Comparison of ENCODE assay signal across 8 cellular contexts in genomic region chr19:45456500-45456815, GRCh38. TPM values are rescaled to one million over a fixed set of nuclear protein-coding genes. Genes with fewer than 3 reads are reported as not detected.
DNase-seq lines count a peak whose midpoint lies in the region; ATAC-seq, FAIRE-seq and TF ChIP-seq lines count a peak whose summit lies in the region.

No MANE protein-coding gene starts in this region.

- peak overlapping the region; percentile 72 for H3K4me2 ChIP-seq in SK-N-SH
- H3K4me2 ChIP-seq in K562 (ENCODE audit: insufficient read depth, low read length) = peak overlapping the region; percentile 64

- FAIRE-seq in K562 (lab: Jason Lieb, UNC) (no peak), GM12891 (lab: Jason Lieb, UNC) (no peak)

- no peaks in the 10 kb centered on the region for H3K9me2 ChIP-seq in SK-N-SH

- no peak for DNase-seq in SK-N-SH
- no peak for DNase-seq in K562 (ENCODE audit: extremely low read depth in 1 of 4, low spot score in 3 of 4)
- no peak for DNase-seq in tibial artery
- no peak for DNase-seq in GM12891 (ENCODE audit: insufficient read length, low spot score)
- no peak for DNase-seq in NOMO-1 treated with DMSO at 0.1 percent for 48 hours (lab: John Stamatoyannopoulos, UW; ENCODE audit: unreplicated experiment)
- no peak for DNase-seq in NCI-H2107 (lab: John Stamatoyannopoulos, UW)

- in situ Hi-C loops in K562 (cut with MboI) = no loop called here

- H2AFZ ChIP-seq in SK-N-SH (ENCODE audit: low read depth) = peak overlapping the region; percentile 60
- H2AFZ ChIP-seq in K562 (ENCODE audit: low read depth, low read length) = peak overlapping the region; percentile 94

- TF ChIP-seq CTCF in SK-N-SH (IDR thresholded peaks at IDR 0.05) (no peak), K562 (IDR thresholded peaks at IDR 0.05 in 2 of 3, conservative IDR thresholded peaks at IDR 0.05 in 1 of 3; ENCODE audit: insufficient read depth in 2 of 3, low read depth in 1 of 3, low read length in 3 of 3) (no peak), tibial artery (IDR thresholded peaks at IDR 0.05) (no peak)

- H3K27me3 ChIP-seq in SK-N-SH (ENCODE audit: insufficient read depth) (no peaks in the 10 kb centered on the region), K562 (ENCODE audit: control insufficient read depth in 2 of 2, insufficient read depth in 2 of 2, low read length in 2 of 2) (no peaks in the 10 kb centered on the region), mucosa of rectum (ENCODE audit: control insufficient read depth in 2 of 2, insufficient read depth in 2 of 2, low read length in 2 of 2) (no peaks in the 10 kb centered on the region), tibial artery (peaks cover 0 to 3% of the 10 kb centered on the region in 2 donors)

- H3K9me1 ChIP-seq in K562 (ENCODE audit: control insufficient read depth, insufficient read depth, low read length) = no peaks in the 10 kb centered on the region

- TF ChIP-seq EP300 in SK-N-SH (IDR thresholded peaks at IDR 0.05; ENCODE audit: borderline replicate concordance in 1 of 2, low read depth in 1 of 2, low read length in 1 of 2) = no peak
- TF ChIP-seq EP300 in K562 (IDR thresholded peaks at IDR 0.05; ENCODE audit: low read length) = no peak

- TF ChIP-seq RAD21 in SK-N-SH (IDR thresholded peaks at IDR 0.05; ENCODE audit: low read length) (no peak), K562 (CRISPR knock-in tag; conservative IDR thresholded peaks at IDR 0.05 in 1 of 2, IDR thresholded peaks at IDR 0.05 in 1 of 2) (no peak)

- 69% methylated on average over 2 of the region's 2 CpGs for WGBS in SK-N-SH (ENCODE audit: low lambda C conversion rate)
- WGBS in K562 (ENCODE audit: insufficient coverage, low coverage, missing lambda C conversion rate) = 36% methylated on average over 2 of the region's 2 CpGs

- ATAC-seq in SK-N-SH treated with all-trans-retinoic acid at 6 μM for 48 hours (no peak), K562 (no peak)

- H3K36me3 ChIP-seq in SK-N-SH (replicated peaks in 1 of 2; ENCODE audit: control insufficient read depth in 1 of 2, insufficient read depth in 2 of 2, low read length in 1 of 2) (no peaks in the 10 kb centered on the region), K562 (ENCODE audit: control insufficient read depth, insufficient read depth, low read length) (no peaks in the 10 kb centered on the region), mucosa of rectum (ENCODE audit: control insufficient read depth in 2 of 2, insufficient read depth in 2 of 2, low read length in 2 of 2) (no peaks in the 10 kb centered on the region), tibial artery (no peaks in the 10 kb centered on the region)

- H3K4me3 ChIP-seq in SK-N-SH (ENCODE audit: low read depth in 2 of 2, low read length in 1 of 2) = no peak overlapping the region; a peak in 1 of 4 replicates
- H3K4me3 ChIP-seq in K562 = no peak overlapping the region
- peak overlapping the region; percentile 54 to 57 for H3K4me3 ChIP-seq in mucosa of rectum (ENCODE audit: low read length in 2 of 2)
- H3K4me3 ChIP-seq in tibial artery = no peak overlapping the region

- no TSS peak for BruUV-seq in K562 (replicated peaks; lab: Mats Ljungman, UMichigan)

- peaks cover 21% of the 10 kb centered on the region for H3F3A ChIP-seq in SK-N-SH (replicated peaks; ENCODE audit: insufficient read depth)

- POLR2A ChIA-PET in SK-N-SH (lab: Yijun Ruan, JAX) (no interaction called here), K562 (lab: Yijun Ruan, JAX) (interaction anchor here (0.6 to 3.7 kb wide), 3 partner anchors 12 to 365 kb away, joined by 3 to 36 read pairs (median 4); partner anchors contain the start of gene FOSB)

- H3K9ac ChIP-seq in SK-N-SH = peak overlapping the region; percentile 79; the same call in 1 of the 2 replicates
- H3K9ac ChIP-seq in K562 (ENCODE audit: insufficient read depth in 1 of 2, low read depth in 2 of 2, low read length in 2 of 2) = peak overlapping the region; percentile 66 to 89
- H3K9ac ChIP-seq in mucosa of rectum (ENCODE audit: low read depth in 1 of 2, low read length in 2 of 2) = peak overlapping the region; percentile 47 to 88

- CTCF ChIA-PET in SK-N-SH (lab: Yijun Ruan, JAX) = interaction anchor here (1.3 to 3.2 kb wide), 4 partner anchors 17 to 29 kb away, joined by 4 to 20 read pairs (median 9); no protein-coding TSS in a partner anchor
- CTCF ChIA-PET in K562 (lab: Yijun Ruan, JAX; ENCODE audit: low intra/inter-chr PET ratio) = no interaction called here

- H3K27ac ChIP-seq in SK-N-SH (ENCODE audit: low read depth in 2 of 2, low read length in 1 of 2) (peak overlapping the region in 1 of 2 experiments; percentile 95; a peak in 2 of 4 replicates), K562 (ENCODE audit: extremely low read depth, low read depth, low read length) (peak overlapping the region; percentile 86), mucosa of rectum (ENCODE audit: low read depth in 2 of 2, low read length in 2 of 2) (peak overlapping the region; percentile 91 to 94), tibial artery (peak overlapping the region; percentile 79 to 80)

- H3K9me3 ChIP-seq in SK-N-SH = no peaks in the 10 kb centered on the region
- no peaks in the 10 kb centered on the region for H3K9me3 ChIP-seq in K562 (replicated peaks; ENCODE audit: control insufficient read depth, insufficient read depth, low read depth, low read length)
- H3K9me3 ChIP-seq in mucosa of rectum (ENCODE audit: control insufficient read depth in 2 of 2, low read length in 2 of 2) = no peaks in the 10 kb centered on the region
- no peaks in the 10 kb centered on the region for H3K9me3 ChIP-seq in tibial artery

- H3K79me2 ChIP-seq in SK-N-SH (ENCODE audit: insufficient read depth) (no peaks in the 10 kb centered on the region), K562 (ENCODE audit: control insufficient read depth, insufficient read depth, low read length) (no peaks in the 10 kb centered on the region)

- TF ChIP-seq POLR2A in K562 (conservative IDR thresholded peaks at IDR 0.05) (no peak), GM12891 (IDR thresholded peaks at IDR 0.05; ENCODE audit: low read depth, low read length) (no peak)

- H3K4me1 ChIP-seq in SK-N-SH (ENCODE audit: control insufficient read depth in 1 of 2, insufficient read depth in 2 of 2, low read depth in 1 of 2, low read length in 1 of 2) (peaks cover 12 to 14% of the 10 kb centered on the region in 2 experiments; a peak in 2 of 4 replicates), K562 (replicated peaks in 1 of 2; ENCODE audit: control insufficient read depth in 2 of 2, insufficient read depth in 2 of 2, low read length in 2 of 2) (peaks cover 13 to 14% of the 10 kb centered on the region in 2 experiments), mucosa of rectum (ENCODE audit: control insufficient read depth in 2 of 2, insufficient read depth in 2 of 2, low read length in 2 of 2) (peaks cover 17 to 23% of the 10 kb centered on the region in 2 donors), tibial artery (peaks cover 0 to 34% (median 27%) of the 10 kb centered on the region in 4 donors)

- intact Hi-C loops in K562 (cut with micrococcal nuclease) (no loop called here), tibial artery (cut with DNase I; ENCODE audit: low total_unique reads) (no loop called here)

- H4K20me1 ChIP-seq in SK-N-SH (ENCODE audit: insufficient read depth) (no peaks in the 10 kb centered on the region), K562 (replicated peaks; ENCODE audit: control insufficient read depth, insufficient read depth, low read length) (no peaks in the 10 kb centered on the region)

RNA-seq across cellular contexts. Expression of gene FOSB, which starts 11.3 kb away (rescaled TPM):
- polyA plus RNA-seq in SK-N-SH (2012; rRNA removed) (38.4 and 78.2 TPM in 2 replicates), K562 (2011; rRNA removed) (0.25 and 0.27 TPM in 2 replicates), K562 (2014; fragmentation: Illumina TruSeq; extraction: Trizol) (1.2 and 1.4 TPM in 2 replicates), K562 (2014; fragmentation: Nextera tagmentation; extraction: Ambion mirVana) (under 1 TPM; 0.11 to 0.30 TPM), K562 (2014; rRNA removed) (0.93 and 2.9 TPM in 2 replicates)
- polyA plus RNA-seq in SK-N-SH (2012; cell fraction: cytosol; rRNA removed) = 19.6 and 23.8 TPM in 2 replicates
- polyA plus RNA-seq in SK-N-SH (2012; cell fraction: nucleus; rRNA removed) = 377 and 391 TPM in 2 replicates
- total RNA-seq in K562 (2011; cell fraction: chromatin; rRNA removed; ENCODE audit: low replicate concordance) = 2.1 and 8.8 TPM in 2 replicates
- total RNA-seq in K562 (2011; cell fraction: nucleolus; rRNA removed) = 4.2 and 6.7 TPM in 2 replicates
- 3.9 and 4.5 TPM in 2 replicates for total RNA-seq in K562 (2011; cell fraction: nucleoplasm; rRNA removed)
- total RNA-seq in K562 (2014; rRNA removed) (1.2 and 1.6 TPM in 2 replicates), K562 (2014; rRNA removed; fragmentation: Illumina TruSeq; extraction: Trizol) (0.73 TPM in 2 replicates), K562 (2015; rRNA removed; fragmentation: Illumina TruSeq; extraction: Trizol) (0.18 and 0.26 TPM in 2 replicates), K562 (2021) (2.4 and 2.7 TPM in 2 replicates)
- polyA plus RNA-seq in K562 (2011; cell fraction: cytosol; rRNA removed) = 0.32 and 0.52 TPM in 2 replicates
- 1.8 and 3.8 TPM in 2 replicates for polyA plus RNA-seq in K562 (2011; cell fraction: nucleus; rRNA removed)
- polyA plus RNA-seq in K562 (2012) = 0.76 and 1.3 TPM in 2 replicates
- polyA minus RNA-seq in K562 (2011; rRNA and poly(A)+ RNA removed) = 0.54 and 0.77 TPM in 2 replicates
- 0.55 and 0.76 TPM in 2 replicates for polyA minus RNA-seq in K562 (2011; cell fraction: cytosol; rRNA and poly(A)+ RNA removed)
- polyA minus RNA-seq in K562 (2011; cell fraction: nucleus; rRNA and poly(A)+ RNA removed) = 2.8 and 3.6 TPM in 2 replicates
- polyA plus RNA-seq in GM12891 (2012; ENCODE audit: low read depth, missing spikeins) = 6.5 TPM

RNA-seq across cellular contexts. Expression of gene ERCC1, which starts 32.7 kb away (rescaled TPM):
- 93.1 and 95.3 TPM in 2 replicates for polyA plus RNA-seq in SK-N-SH (2012; rRNA removed)
- polyA plus RNA-seq in SK-N-SH (2012; cell fraction: cytosol; rRNA removed) = 45.3 and 58.8 TPM in 2 replicates
- 199 and 204 TPM in 2 replicates for polyA plus RNA-seq in SK-N-SH (2012; cell fraction: nucleus; rRNA removed)
- total RNA-seq in K562 (2011; cell fraction: chromatin; rRNA removed; ENCODE audit: low replicate concordance) = 39.0 and 101 TPM in 2 replicates
- total RNA-seq in K562 (2011; cell fraction: nucleolus; rRNA removed) = 64.0 and 74.7 TPM in 2 replicates
- total RNA-seq in K562 (2011; cell fraction: nucleoplasm; rRNA removed) = 56.7 and 74.6 TPM in 2 replicates
- 87.1 and 89.4 TPM in 2 replicates for total RNA-seq in K562 (2014; rRNA removed)
- total RNA-seq in K562 (2014; rRNA removed; fragmentation: Illumina TruSeq; extraction: Trizol) = 31.1 and 37.7 TPM in 2 replicates
- total RNA-seq in K562 (2015; rRNA removed; fragmentation: Illumina TruSeq; extraction: Trizol) = 49.9 and 57.3 TPM in 2 replicates
- total RNA-seq in K562 (2021) = 75.1 and 75.5 TPM in 2 replicates
- polyA plus RNA-seq in K562 (2011; rRNA removed) = 60.0 and 67.5 TPM in 2 replicates
- polyA plus RNA-seq in K562 (2011; cell fraction: cytosol; rRNA removed) = 85.4 and 165 TPM in 2 replicates
- 90.3 and 164 TPM in 2 replicates for polyA plus RNA-seq in K562 (2011; cell fraction: nucleus; rRNA removed)
- polyA plus RNA-seq in K562 (2012) = 61.5 and 139 TPM in 2 replicates
- polyA plus RNA-seq in K562 (2014; fragmentation: Illumina TruSeq; extraction: Trizol) = 70.3 and 86.8 TPM in 2 replicates
- polyA plus RNA-seq in K562 (2014; fragmentation: Nextera tagmentation; extraction: Ambion mirVana) = 10 to 100 TPM in 1 of 2 experiments, 1 to 10 TPM in 1; 9.3 to 17.0 TPM
- polyA plus RNA-seq in K562 (2014; rRNA removed) = 92.6 and 95.8 TPM in 2 replicates
- polyA minus RNA-seq in K562 (2011; rRNA and poly(A)+ RNA removed) = 19.6 and 33.4 TPM in 2 replicates
- 57.8 and 74.6 TPM in 2 replicates for polyA minus RNA-seq in K562 (2011; cell fraction: cytosol; rRNA and poly(A)+ RNA removed)
- 37.8 and 41.3 TPM in 2 replicates for polyA minus RNA-seq in K562 (2011; cell fraction: nucleus; rRNA and poly(A)+ RNA removed)
- polyA plus RNA-seq in GM12891 (2012; ENCODE audit: low read depth, missing spikeins) = 37.4 TPM

RNA-seq across cellular contexts. Expression of gene RTN2, which starts 40.4 kb away (rescaled TPM):
- polyA plus RNA-seq in SK-N-SH (2012; rRNA removed) = 6.8 and 7.0 TPM in 2 replicates
- 4.3 and 6.8 TPM in 2 replicates for polyA plus RNA-seq in SK-N-SH (2012; cell fraction: cytosol; rRNA removed)
- polyA plus RNA-seq in SK-N-SH (2012; cell fraction: nucleus; rRNA removed) = 8.6 and 11.9 TPM in 2 replicates
- 9.6 and 30.7 TPM in 2 replicates for total RNA-seq in K562 (2011; cell fraction: chromatin; rRNA removed; ENCODE audit: low replicate concordance)
- total RNA-seq in K562 (2011; cell fraction: nucleolus; rRNA removed) = 33.3 and 36.9 TPM in 2 replicates
- 17.6 and 21.3 TPM in 2 replicates for total RNA-seq in K562 (2011; cell fraction: nucleoplasm; rRNA removed)
- 9.3 and 20.1 TPM in 2 replicates for total RNA-seq in K562 (2014; rRNA removed)
- 6.9 and 7.2 TPM in 2 replicates for total RNA-seq in K562 (2014; rRNA removed; fragmentation: Illumina TruSeq; extraction: Trizol)
- 7.2 and 8.3 TPM in 2 replicates for total RNA-seq in K562 (2015; rRNA removed; fragmentation: Illumina TruSeq; extraction: Trizol)
- 21.4 and 24.3 TPM in 2 replicates for total RNA-seq in K562 (2021)
- 14.1 and 23.1 TPM in 2 replicates for polyA plus RNA-seq in K562 (2011; rRNA removed)
- polyA plus RNA-seq in K562 (2011; cell fraction: cytosol; rRNA removed) = 28.2 and 40.0 TPM in 2 replicates
- polyA plus RNA-seq in K562 (2011; cell fraction: nucleus; rRNA removed) = 19.8 and 28.9 TPM in 2 replicates
- polyA plus RNA-seq in K562 (2012) = 30.4 and 54.3 TPM in 2 replicates
- polyA plus RNA-seq in K562 (2014; fragmentation: Illumina TruSeq; extraction: Trizol) = 18.6 and 23.7 TPM in 2 replicates
- under 1 TPM; 0.53 to 0.69 TPM for polyA plus RNA-seq in K562 (2014; fragmentation: Nextera tagmentation; extraction: Ambion mirVana)
- 12.3 and 18.7 TPM in 2 replicates for polyA plus RNA-seq in K562 (2014; rRNA removed)
- 7.4 and 8.3 TPM in 2 replicates for polyA minus RNA-seq in K562 (2011; rRNA and poly(A)+ RNA removed)
- 20.7 and 22.8 TPM in 2 replicates for polyA minus RNA-seq in K562 (2011; cell fraction: cytosol; rRNA and poly(A)+ RNA removed)
- 9.0 and 16.4 TPM in 2 replicates for polyA minus RNA-seq in K562 (2011; cell fraction: nucleus; rRNA and poly(A)+ RNA removed)
- polyA plus RNA-seq in GM12891 (2012; ENCODE audit: low read depth, missing spikeins) = 5.6 TPM

RNA-seq across cellular contexts. Expression of gene PPM1N, which starts 41.8 kb away (rescaled TPM):
- 10.3 and 10.9 TPM in 2 replicates for polyA plus RNA-seq in SK-N-SH (2012; rRNA removed)
- 6.8 and 8.2 TPM in 2 replicates for polyA plus RNA-seq in SK-N-SH (2012; cell fraction: cytosol; rRNA removed)
- 19.9 and 24.3 TPM in 2 replicates for polyA plus RNA-seq in SK-N-SH (2012; cell fraction: nucleus; rRNA removed)
- 2.8 and 3.4 TPM in 2 replicates for total RNA-seq in K562 (2011; cell fraction: chromatin; rRNA removed; ENCODE audit: low replicate concordance)
- 3.5 and 5.0 TPM in 2 replicates for total RNA-seq in K562 (2011; cell fraction: nucleolus; rRNA removed)
- 2.3 and 3.4 TPM in 2 replicates for total RNA-seq in K562 (2011; cell fraction: nucleoplasm; rRNA removed)
- 6.2 and 8.7 TPM in 2 replicates for total RNA-seq in K562 (2014; rRNA removed)
- 5.4 and 6.1 TPM in 2 replicates for total RNA-seq in K562 (2014; rRNA removed; fragmentation: Illumina TruSeq; extraction: Trizol)
- 6.0 and 6.5 TPM in 2 replicates for total RNA-seq in K562 (2015; rRNA removed; fragmentation: Illumina TruSeq; extraction: Trizol)
- total RNA-seq in K562 (2021) = 6.4 and 7.6 TPM in 2 replicates
- polyA plus RNA-seq in K562 (2011; rRNA removed) = 4.5 and 7.8 TPM in 2 replicates
- 7.5 and 9.8 TPM in 2 replicates for polyA plus RNA-seq in K562 (2011; cell fraction: cytosol; rRNA removed)
- 7.9 and 8.8 TPM in 2 replicates for polyA plus RNA-seq in K562 (2011; cell fraction: nucleus; rRNA removed)
- 9.6 and 13.5 TPM in 2 replicates for polyA plus RNA-seq in K562 (2012)
- 8.5 and 10.4 TPM in 2 replicates for polyA plus RNA-seq in K562 (2014; fragmentation: Illumina TruSeq; extraction: Trizol)
- polyA plus RNA-seq in K562 (2014; fragmentation: Nextera tagmentation; extraction: Ambion mirVana) = 10 to 100 TPM; 13.0 to 15.6 TPM
- 14.0 and 15.7 TPM in 2 replicates for polyA plus RNA-seq in K562 (2014; rRNA removed)
- polyA minus RNA-seq in K562 (2011; rRNA and poly(A)+ RNA removed) = 1.2 and 1.8 TPM in 2 replicates
- 1.1 and 1.3 TPM in 2 replicates for polyA minus RNA-seq in K562 (2011; cell fraction: cytosol; rRNA and poly(A)+ RNA removed)
- 1.5 and 1.8 TPM in 2 replicates for polyA minus RNA-seq in K562 (2011; cell fraction: nucleus; rRNA and poly(A)+ RNA removed)
- 1.4 TPM for polyA plus RNA-seq in GM12891 (2012; ENCODE audit: low read depth, missing spikeins)

RNA-seq across cellular contexts. Expression of gene POLR1G, which starts 50.0 kb away (rescaled TPM):
- 11.0 and 11.9 TPM in 2 replicates for polyA plus RNA-seq in SK-N-SH (2012; rRNA removed)
- polyA plus RNA-seq in SK-N-SH (2012; cell fraction: cytosol; rRNA removed) = 11.6 and 11.8 TPM in 2 replicates
- 5.4 and 6.2 TPM in 2 replicates for polyA plus RNA-seq in SK-N-SH (2012; cell fraction: nucleus; rRNA removed)
- 7.5 and 14.6 TPM in 2 replicates for total RNA-seq in K562 (2011; cell fraction: chromatin; rRNA removed; ENCODE audit: low replicate concordance)
- total RNA-seq in K562 (2011; cell fraction: nucleolus; rRNA removed) = 11.1 and 14.3 TPM in 2 replicates
- 9.8 and 10.3 TPM in 2 replicates for total RNA-seq in K562 (2011; cell fraction: nucleoplasm; rRNA removed)
- 36.6 and 50.6 TPM in 2 replicates for total RNA-seq in K562 (2014; rRNA removed)
- 19.7 and 22.7 TPM in 2 replicates for total RNA-seq in K562 (2014; rRNA removed; fragmentation: Illumina TruSeq; extraction: Trizol)
- total RNA-seq in K562 (2015; rRNA removed; fragmentation: Illumina TruSeq; extraction: Trizol) = 50.1 and 51.0 TPM in 2 replicates
- total RNA-seq in K562 (2021) = 27.4 and 32.1 TPM in 2 replicates
- 8.5 and 9.7 TPM in 2 replicates for polyA plus RNA-seq in K562 (2011; rRNA removed)
- polyA plus RNA-seq in K562 (2011; cell fraction: cytosol; rRNA removed) = 11.0 and 17.1 TPM in 2 replicates
- 3.6 and 6.6 TPM in 2 replicates for polyA plus RNA-seq in K562 (2011; cell fraction: nucleus; rRNA removed)
- polyA plus RNA-seq in K562 (2012) = 5.1 and 14.9 TPM in 2 replicates
- 32.6 and 37.4 TPM in 2 replicates for polyA plus RNA-seq in K562 (2014; fragmentation: Illumina TruSeq; extraction: Trizol)
- polyA plus RNA-seq in K562 (2014; fragmentation: Nextera tagmentation; extraction: Ambion mirVana) = 1 to 10 TPM; 3.0 to 6.4 TPM
- 29.2 and 31.7 TPM in 2 replicates for polyA plus RNA-seq in K562 (2014; rRNA removed)
- 4.5 and 4.9 TPM in 2 replicates for polyA minus RNA-seq in K562 (2011; rRNA and poly(A)+ RNA removed)
- 12.2 and 12.9 TPM in 2 replicates for polyA minus RNA-seq in K562 (2011; cell fraction: cytosol; rRNA and poly(A)+ RNA removed)
- polyA minus RNA-seq in K562 (2011; cell fraction: nucleus; rRNA and poly(A)+ RNA removed) = 3.0 and 3.8 TPM in 2 replicates
- polyA plus RNA-seq in GM12891 (2012; ENCODE audit: low read depth, missing spikeins) = 2.7 TPM

Comparison
In these comparisons a context has a peak if more than half of its experiments do, and no peak if none do; other contexts are left out.
1. H3K4me3 ChIP-seq: peak in mucosa of rectum (2 of 2); none in SK-N-SH (0 of 2), K562 (single experiment) and tibial artery (0 of 2).
2. RNA of gene FOSB, which starts 11.3 kb away (polyA plus RNA-seq): 19.6 to 391 TPM in SK-N-SH; 0.11 to 3.8 TPM in K562; every median in the first group is over 4 times any median in the second.
3. Peak in every context shown above with its lines, with median percentiles within 50 percentile points of each other: H3K9ac ChIP-seq.